Comparison of ENCODE assay signal across 10 cellular contexts in the genomic region with DNA sequence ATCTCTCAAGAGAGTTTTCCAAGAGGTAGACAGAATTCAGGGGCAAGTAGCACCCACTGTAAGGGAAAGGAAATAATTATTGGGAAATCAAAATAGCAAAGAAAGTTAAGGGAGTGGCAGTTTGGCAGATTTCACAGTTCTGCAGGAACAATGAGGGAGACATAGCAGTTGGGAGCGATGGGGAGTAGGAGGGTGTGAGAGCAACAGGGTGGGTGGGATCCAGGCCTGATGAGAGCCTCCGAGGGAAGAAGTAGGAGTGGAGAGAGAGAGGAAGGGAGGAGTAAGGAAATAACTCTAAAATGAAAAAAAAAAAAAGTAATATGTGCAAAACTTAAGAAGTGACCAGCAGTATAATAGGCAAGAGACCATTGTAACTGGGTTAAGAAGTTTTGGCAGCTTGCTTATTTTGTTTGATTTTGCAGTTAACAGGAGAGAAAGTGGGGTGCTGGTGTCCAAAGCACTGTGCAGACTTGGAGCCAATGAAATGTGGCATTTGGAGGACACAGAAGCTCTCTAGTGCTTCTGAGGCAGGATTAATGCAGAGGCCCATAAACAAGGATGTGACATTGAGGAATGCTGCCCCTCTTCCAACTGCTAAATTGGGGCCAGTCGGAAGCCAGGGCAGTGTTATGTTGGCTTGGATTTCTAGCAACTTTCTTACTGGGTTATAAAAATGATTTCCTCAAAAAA. TPM values are rescaled to one million over a fixed set of nuclear protein-coding genes. Genes with fewer than 3 reads are reported as not detected.
DNase-seq lines count a peak whose midpoint lies in the region; ATAC-seq, FAIRE-seq and TF ChIP-seq lines count a peak whose summit lies in the region.
"Had no signal": no experiment of that assay in that cellular context is flagged by ENCODE, and none has a peak within 500 bp of the region (broad histone marks: within the 10 kb centered on the region; RNA-seq: fewer than 3 reads in every experiment).

No MANE protein-coding gene starts in this region.

- POLR2A ChIA-PET in activated naive CD8-positive, alpha-beta T cell treated with anti-CD3 and anti-CD28 coated beads, Interleukin-2, amount 10 ng/mL, durations not matched to agents 7 days and 5 days (lab: Charles Lee): interaction anchor here (1.7 to 4.5 kb wide), 2 partner anchors 25 to 51 kb away, joined by 9 to 20 read pairs; no protein-coding TSS in a partner anchor

- H3K36me3 ChIP-seq in H7 (replicated peaks; ENCODE audit: control insufficient read depth, insufficient read depth, low read length): no peaks in the 10 kb centered on the region
- H3K36me3 ChIP-seq: heart left ventricle had no signal

- H3K36me3 Mint-ChIP-seq in activated naive CD8-positive, alpha-beta T cell treated with anti-CD3 and anti-CD28 coated beads, Interleukin-2, amount 10 ng/mL, durations not matched to agents 7 days and 5 days: peaks cover 42% of the 10 kb centered on the region
- peaks cover 7 to 25% of the 10 kb centered on the region in 2 donors for H3K36me3 Mint-ChIP-seq in naive B cell

- H3K9me3 Mint-ChIP-seq in activated naive CD8-positive, alpha-beta T cell treated with anti-CD3 and anti-CD28 coated beads, Interleukin-2, amount 10 ng/mL, durations not matched to agents 7 days and 5 days: no peaks in the 10 kb centered on the region
- no peaks in the 10 kb centered on the region for H3K9me3 Mint-ChIP-seq in naive B cell

- no peak for TF ChIP-seq CTCF in AG10803 (conservative IDR thresholded peaks at IDR 0.05; ENCODE audit: low read length)

- H3K27me3 ChIP-seq in H7 (ENCODE audit: control insufficient read depth, insufficient read depth, low read length): no peaks in the 10 kb centered on the region
- H3K27me3 ChIP-seq: heart left ventricle had no signal

- DNase-seq in AG10803 (ENCODE audit: low read depth): peak; percentile 55
- no peak for DNase-seq in GM19239 (ENCODE audit: insufficient read length, low spot score)
- DNase-seq in activated naive CD8-positive, alpha-beta T cell treated with anti-CD3 and anti-CD28 coated beads, Interleukin-2, amount 10 ng/mL, durations not matched to agents 7 days and 5 days: no peak
- no peak for DNase-seq in naive B cell
- DNase-seq in H7: no peak
- DNase-seq in erythroblast (lab: John Stamatoyannopoulos, UW): no peak
- no peak for DNase-seq in NCI-H1092 (lab: John Stamatoyannopoulos, UW)
- no peak for DNase-seq in NCI-H345 treated with DMSO at 0.1 percent for 48 hours (lab: John Stamatoyannopoulos, UW; ENCODE audit: unreplicated experiment)
- DNase-seq: heart left ventricle, midbrain had no signal

- TF ChIP-seq POLR2A in erythroblast (IDR thresholded peaks at IDR 0.05; ENCODE audit: low read length): no peak

- peak overlapping the region; percentile 91 for H3K27ac Mint-ChIP-seq in activated naive CD8-positive, alpha-beta T cell treated with anti-CD3 and anti-CD28 coated beads, Interleukin-2, amount 10 ng/mL, durations not matched to agents 7 days and 5 days
- H3K27ac Mint-ChIP-seq in naive B cell: peak overlapping the region; percentile 82 to 96 (median 93)

- no peaks in the 10 kb centered on the region for H3K27me3 Mint-ChIP-seq in activated naive CD8-positive, alpha-beta T cell treated with anti-CD3 and anti-CD28 coated beads, Interleukin-2, amount 10 ng/mL, durations not matched to agents 7 days and 5 days
- H3K27me3 Mint-ChIP-seq in naive B cell: no peaks in the 10 kb centered on the region

- peak; percentile 49 for FAIRE-seq in GM19239 (lab: Jason Lieb, UNC)

- H3K4me1 Mint-ChIP-seq in activated naive CD8-positive, alpha-beta T cell treated with anti-CD3 and anti-CD28 coated beads, Interleukin-2, amount 10 ng/mL, durations not matched to agents 7 days and 5 days: peaks cover 74% of the 10 kb centered on the region
- peaks cover 69 to 100% (median 82%) of the 10 kb centered on the region in 3 donors for H3K4me1 Mint-ChIP-seq in naive B cell

- no peak overlapping the region for H3K4me3 ChIP-seq in AG10803 (ENCODE audit: low read length)
- no peak overlapping the region for H3K4me3 ChIP-seq in H7 (ENCODE audit: insufficient read depth, low read depth, low read length)
- H3K4me3 ChIP-seq: heart left ventricle had no signal

- ATAC-seq in activated naive CD8-positive, alpha-beta T cell treated with anti-CD3 and anti-CD28 coated beads, Interleukin-2, amount 10 ng/mL, durations not matched to agents 7 days and 5 days (ENCODE audit: low read depth): no peak
- ATAC-seq in naive B cell (ENCODE audit: low read depth in 2 of 2): no peak

- peak overlapping the region; percentile 61 for H3K4me3 Mint-ChIP-seq in activated naive CD8-positive, alpha-beta T cell treated with anti-CD3 and anti-CD28 coated beads, Interleukin-2, amount 10 ng/mL, durations not matched to agents 7 days and 5 days
- peak overlapping the region; percentile 37 to 84 (median 61) for H3K4me3 Mint-ChIP-seq in naive B cell

RNA-seq across cellular contexts. Expression of a gene that starts 10.2 kb away (rescaled TPM):
- 100 to 1,000 TPM; 121 to 122 TPM for total RNA-seq in activated naive CD8-positive, alpha-beta T cell treated with anti-CD3 and anti-CD28 coated beads, Interleukin-2, amount 10 ng/mL, durations not matched to agents 7 days and 5 days
- 100 to 1,000 TPM; 224 to 432 (median 315) TPM for polyA plus RNA-seq in naive B cell (ENCODE audit: low read depth in 6 of 6)
- 38.6 and 45.8 TPM in 2 replicates for total RNA-seq in H7 (2014; rRNA removed; shearing (Covaris generic))
